ENCODE assay signal across 7 cellular contexts in genomic region chr17:57406981-57407286, GRCh38.
DNase-seq lines count a peak whose midpoint lies in the region; ATAC-seq and TF ChIP-seq lines count a peak whose summit lies in the region.

No MANE protein-coding gene starts in this region.

- H3K36me3 ChIP-seq in Caco-2 (ENCODE audit: control insufficient read depth, insufficient read depth, low read length) (peaks cover 3% of the 10 kb centered on the region; the same call in 1 of the 2 replicates), KOPT-K1 (ENCODE audit: insufficient read depth, low read length) (peaks cover 53% of the 10 kb centered on the region), endodermal cell (ENCODE audit: control insufficient read depth, insufficient read depth, low read length) (peaks cover 6% of the 10 kb centered on the region), psoas muscle (ENCODE audit: insufficient read depth in 1 of 2, low read depth in 1 of 2) (no peaks in the 10 kb centered on the region)

- TSS peak; percentile 38 for BruUV-seq in Caco-2 (replicated peaks; lab: Mats Ljungman, UMichigan)

- no peak for ATAC-seq in psoas muscle

- H3K4me1 Mint-ChIP-seq in Caco-2 (ENCODE audit: low read depth, unreplicated experiment) (peaks cover 32% of the 10 kb centered on the region), endodermal cell (peaks cover 57% of the 10 kb centered on the region)

- H3K27me3 ChIP-seq in Caco-2 (replicated peaks; ENCODE audit: control insufficient read depth, insufficient read depth, low read length) (no peaks in the 10 kb centered on the region; the same call in 1 of the 2 replicates), endodermal cell (ENCODE audit: control insufficient read depth, insufficient read depth, low read length, poor library complexity, severe bottlenecking) (no peaks in the 10 kb centered on the region), psoas muscle (ENCODE audit: insufficient read depth in 3 of 3, low read length in 2 of 3) (no peaks in the 10 kb centered on the region)

- H3K4me3 Mint-ChIP-seq in Caco-2 (ENCODE audit: unreplicated experiment) (no peak overlapping the region), endodermal cell (no peak overlapping the region)

- CTCF ChIA-PET in Caco-2 (lab: Charles Lee) = interaction anchor here (1.3 to 3.1 kb wide), 3 partner anchors 13 to 164 kb away, joined by 4 to 12 read pairs (median 6); no protein-coding TSS in a partner anchor

- H3K9me3 Mint-ChIP-seq in Caco-2 (ENCODE audit: unreplicated experiment) (no peaks in the 10 kb centered on the region), endodermal cell (no peaks in the 10 kb centered on the region)

- peak overlapping the region; percentile 93 for H3K27ac Mint-ChIP-seq in Caco-2 (ENCODE audit: unreplicated experiment)
- peak overlapping the region; percentile 85 for H3K27ac Mint-ChIP-seq in endodermal cell

- H3K4me1 ChIP-seq in Caco-2 (peaks cover 23% of the 10 kb centered on the region), endodermal cell (ENCODE audit: control insufficient read depth, insufficient read depth, low read length) (peaks cover 25% of the 10 kb centered on the region), psoas muscle (peaks cover 62% of the 10 kb centered on the region)

- peaks cover 45% of the 10 kb centered on the region for H3K36me3 Mint-ChIP-seq in Caco-2 (ENCODE audit: insufficient read depth, unreplicated experiment)
- peaks cover 10% of the 10 kb centered on the region for H3K36me3 Mint-ChIP-seq in endodermal cell (ENCODE audit: low read depth)

- H3K9me3 ChIP-seq in Caco-2 (no peaks in the 10 kb centered on the region), KOPT-K1 (ENCODE audit: insufficient read depth, low read length, poor library complexity, severe bottlenecking) (no peaks in the 10 kb centered on the region), endodermal cell (ENCODE audit: control insufficient read depth, low read length) (no peaks in the 10 kb centered on the region), psoas muscle (no peaks in the 10 kb centered on the region)

- TF ChIP-seq CTCF in Caco-2 (IDR thresholded peaks at IDR 0.05; ENCODE audit: insufficient read depth in 1 of 2, low read depth in 1 of 2, low read length in 1 of 2, severe bottlenecking in 1 of 2, unreplicated experiment in 1 of 2) (no peak), endodermal cell (conservative IDR thresholded peaks at IDR 0.05) (no peak), psoas muscle (IDR thresholded peaks at IDR 0.05) (no peak)

- H3K27ac ChIP-seq in KOPT-K1 (ENCODE audit: low read depth, low read length, poor library complexity, severe bottlenecking) (peak overlapping the region; percentile 97), endodermal cell (ENCODE audit: low read depth, low read length) (peak overlapping the region; percentile 94), psoas muscle (peak overlapping the region; percentile 72)

- POLR2A ChIA-PET in Caco-2 (lab: Charles Lee) = no interaction called here

- H3K27me3 Mint-ChIP-seq in Caco-2 (ENCODE audit: insufficient read depth, unreplicated experiment) = no peaks in the 10 kb centered on the region
- no peaks in the 10 kb centered on the region for H3K27me3 Mint-ChIP-seq in endodermal cell (ENCODE audit: insufficient read depth)

- intact Hi-C loops in Caco-2 (cut with micrococcal nuclease; ENCODE audit: unreplicated experiment) = loop anchor here (1.0 to 10.0 kb wide), 3 partner anchors 32 to 272 kb away; no protein-coding TSS in a partner anchor
- intact Hi-C loops in psoas muscle (cut with DNase I) = no loop called here

- H3K4me3 ChIP-seq in Caco-2 (ENCODE audit: low read depth, low read length) (no peak overlapping the region), endodermal cell (ENCODE audit: low read length) (no peak overlapping the region), psoas muscle (no peak overlapping the region)

- DNase-seq in Caco-2 (no peak), endodermal cell (no peak), psoas muscle (no peak), SIG-M5 (lab: John Stamatoyannopoulos, UW) (no peak), NCI-H1105 treated with DMSO at 0.1 percent for 48 hours (lab: John Stamatoyannopoulos, UW) (no peak), globus pallidus (ENCODE audit: low spot score) (no peak)

- peak overlapping the region; percentile 3 for H3K9ac ChIP-seq in endodermal cell (ENCODE audit: extremely low read depth, low read length, poor library complexity, severe bottlenecking)

- 77 to 85% methylated on average over 6 to 12 of the region's 12 CpGs for WGBS in endodermal cell (ENCODE audit: insufficient coverage in 1 of 2, insufficient read length in 1 of 2), 2 experiments
- 88 to 94% (median 92%) methylated on average over 12 of the region's 12 CpGs for WGBS in psoas muscle, 3 donors
